In the genomic region with DNA sequence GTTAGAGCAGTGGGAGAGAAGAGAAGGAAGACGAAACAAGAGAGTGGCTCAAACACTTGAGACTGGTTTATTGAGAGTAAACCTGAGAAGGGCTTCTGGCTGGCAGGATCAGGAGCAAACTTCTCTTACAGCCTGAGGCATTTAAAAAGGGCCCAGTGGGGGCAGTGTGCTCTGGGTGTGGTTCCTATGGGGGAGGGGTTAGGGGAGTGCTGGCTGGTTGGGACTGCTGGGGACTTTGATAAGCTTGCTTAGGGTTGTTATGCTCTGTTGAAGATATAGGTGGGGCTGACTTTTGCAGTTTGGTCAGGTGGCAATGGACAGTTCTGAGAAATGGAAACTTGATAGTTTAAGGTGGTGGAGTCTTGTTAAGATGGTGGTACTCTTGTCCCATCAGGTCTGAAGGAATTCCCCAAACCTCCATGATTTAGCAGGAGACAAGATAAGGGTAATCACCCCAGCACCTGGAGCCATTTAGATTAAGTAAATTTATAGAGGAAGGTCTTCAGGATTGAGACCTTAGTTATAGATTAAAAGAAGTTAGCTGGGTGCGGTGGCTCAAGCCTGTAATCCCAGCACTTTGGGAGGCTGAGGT, we compare ENCODE assay signal across 1 cellular context.
TF ChIP-seq lines count a peak whose summit lies in the region.

No MANE protein-coding gene starts in this region.

TF ChIP-seq in K562, 482 proteins besides CTCF, POLR2A, EP300 and RAD21 (continued from another document):
- TF ChIP-seq, protein P1, sequence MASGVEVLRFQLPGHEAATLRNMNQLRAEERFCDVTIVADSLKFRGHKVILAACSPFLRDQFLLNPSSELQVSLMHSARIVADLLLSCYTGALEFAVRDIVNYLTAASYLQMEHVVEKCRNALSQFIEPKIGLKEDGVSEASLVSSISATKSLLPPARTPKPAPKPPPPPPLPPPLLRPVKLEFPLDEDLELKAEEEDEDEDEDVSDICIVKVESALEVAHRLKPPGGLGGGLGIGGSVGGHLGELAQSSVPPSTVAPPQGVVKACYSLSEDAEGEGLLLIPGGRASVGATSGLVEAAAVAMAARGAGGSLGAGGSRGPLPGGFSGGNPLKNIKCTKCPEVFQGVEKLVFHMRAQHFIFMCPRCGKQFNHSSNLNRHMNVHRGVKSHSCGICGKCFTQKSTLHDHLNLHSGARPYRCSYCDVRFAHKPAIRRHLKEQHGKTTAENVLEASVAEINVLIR (CRISPR knock-in tag; IDR thresholded peaks at IDR 0.05) = peak; percentile 34; the same call in 1 of the 2 replicates
- TF ChIP-seq, protein P2, sequence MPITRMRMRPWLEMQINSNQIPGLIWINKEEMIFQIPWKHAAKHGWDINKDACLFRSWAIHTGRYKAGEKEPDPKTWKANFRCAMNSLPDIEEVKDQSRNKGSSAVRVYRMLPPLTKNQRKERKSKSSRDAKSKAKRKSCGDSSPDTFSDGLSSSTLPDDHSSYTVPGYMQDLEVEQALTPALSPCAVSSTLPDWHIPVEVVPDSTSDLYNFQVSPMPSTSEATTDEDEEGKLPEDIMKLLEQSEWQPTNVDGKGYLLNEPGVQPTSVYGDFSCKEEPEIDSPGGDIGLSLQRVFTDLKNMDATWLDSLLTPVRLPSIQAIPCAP (CRISPR knock-in tag; IDR thresholded peaks at IDR 0.05; ENCODE audit: borderline replicate concordance) = no peak
- peak; percentile 97 for TF ChIP-seq DMBX1 (CRISPR knock-in tag; IDR thresholded peaks at IDR 0.05; ENCODE audit: borderline replicate concordance)
- TF ChIP-seq, protein P3, sequence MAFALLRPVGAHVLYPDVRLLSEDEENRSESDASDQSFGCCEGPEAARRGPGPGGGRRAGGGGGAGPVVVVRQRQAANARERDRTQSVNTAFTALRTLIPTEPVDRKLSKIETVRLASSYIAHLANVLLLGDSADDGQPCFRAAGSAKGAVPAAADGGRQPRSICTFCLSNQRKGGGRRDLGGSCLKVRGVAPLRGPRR (CRISPR knock-in tag; IDR thresholded peaks at IDR 0.05) = peak; percentile 84; the same call in 1 of the 2 replicates
- TF ChIP-seq TGIF2 (CRISPR knock-in tag; IDR thresholded peaks at IDR 0.05) = no peak
- TF ChIP-seq, protein P4, sequence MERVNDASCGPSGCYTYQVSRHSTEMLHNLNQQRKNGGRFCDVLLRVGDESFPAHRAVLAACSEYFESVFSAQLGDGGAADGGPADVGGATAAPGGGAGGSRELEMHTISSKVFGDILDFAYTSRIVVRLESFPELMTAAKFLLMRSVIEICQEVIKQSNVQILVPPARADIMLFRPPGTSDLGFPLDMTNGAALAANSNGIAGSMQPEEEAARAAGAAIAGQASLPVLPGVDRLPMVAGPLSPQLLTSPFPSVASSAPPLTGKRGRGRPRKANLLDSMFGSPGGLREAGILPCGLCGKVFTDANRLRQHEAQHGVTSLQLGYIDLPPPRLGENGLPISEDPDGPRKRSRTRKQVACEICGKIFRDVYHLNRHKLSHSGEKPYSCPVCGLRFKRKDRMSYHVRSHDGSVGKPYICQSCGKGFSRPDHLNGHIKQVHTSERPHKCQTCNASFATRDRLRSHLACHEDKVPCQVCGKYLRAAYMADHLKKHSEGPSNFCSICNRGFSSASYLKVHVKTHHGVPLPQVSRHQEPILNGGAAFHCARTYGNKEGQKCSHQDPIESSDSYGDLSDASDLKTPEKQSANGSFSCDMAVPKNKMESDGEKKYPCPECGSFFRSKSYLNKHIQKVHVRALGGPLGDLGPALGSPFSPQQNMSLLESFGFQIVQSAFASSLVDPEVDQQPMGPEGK (CRISPR knock-in tag; IDR thresholded peaks at IDR 0.05; ENCODE audit: borderline replicate concordance) = no peak
- no peak for TF ChIP-seq ZNF23 (CRISPR knock-in tag; IDR thresholded peaks at IDR 0.05)
- TF ChIP-seq, protein P5, sequence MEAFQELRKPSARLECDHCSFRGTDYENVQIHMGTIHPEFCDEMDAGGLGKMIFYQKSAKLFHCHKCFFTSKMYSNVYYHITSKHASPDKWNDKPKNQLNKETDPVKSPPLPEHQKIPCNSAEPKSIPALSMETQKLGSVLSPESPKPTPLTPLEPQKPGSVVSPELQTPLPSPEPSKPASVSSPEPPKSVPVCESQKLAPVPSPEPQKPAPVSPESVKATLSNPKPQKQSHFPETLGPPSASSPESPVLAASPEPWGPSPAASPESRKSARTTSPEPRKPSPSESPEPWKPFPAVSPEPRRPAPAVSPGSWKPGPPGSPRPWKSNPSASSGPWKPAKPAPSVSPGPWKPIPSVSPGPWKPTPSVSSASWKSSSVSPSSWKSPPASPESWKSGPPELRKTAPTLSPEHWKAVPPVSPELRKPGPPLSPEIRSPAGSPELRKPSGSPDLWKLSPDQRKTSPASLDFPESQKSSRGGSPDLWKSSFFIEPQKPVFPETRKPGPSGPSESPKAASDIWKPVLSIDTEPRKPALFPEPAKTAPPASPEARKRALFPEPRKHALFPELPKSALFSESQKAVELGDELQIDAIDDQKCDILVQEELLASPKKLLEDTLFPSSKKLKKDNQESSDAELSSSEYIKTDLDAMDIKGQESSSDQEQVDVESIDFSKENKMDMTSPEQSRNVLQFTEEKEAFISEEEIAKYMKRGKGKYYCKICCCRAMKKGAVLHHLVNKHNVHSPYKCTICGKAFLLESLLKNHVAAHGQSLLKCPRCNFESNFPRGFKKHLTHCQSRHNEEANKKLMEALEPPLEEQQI (IDR thresholded peaks at IDR 0.05) = peak; percentile 95
